In the genomic region with DNA sequence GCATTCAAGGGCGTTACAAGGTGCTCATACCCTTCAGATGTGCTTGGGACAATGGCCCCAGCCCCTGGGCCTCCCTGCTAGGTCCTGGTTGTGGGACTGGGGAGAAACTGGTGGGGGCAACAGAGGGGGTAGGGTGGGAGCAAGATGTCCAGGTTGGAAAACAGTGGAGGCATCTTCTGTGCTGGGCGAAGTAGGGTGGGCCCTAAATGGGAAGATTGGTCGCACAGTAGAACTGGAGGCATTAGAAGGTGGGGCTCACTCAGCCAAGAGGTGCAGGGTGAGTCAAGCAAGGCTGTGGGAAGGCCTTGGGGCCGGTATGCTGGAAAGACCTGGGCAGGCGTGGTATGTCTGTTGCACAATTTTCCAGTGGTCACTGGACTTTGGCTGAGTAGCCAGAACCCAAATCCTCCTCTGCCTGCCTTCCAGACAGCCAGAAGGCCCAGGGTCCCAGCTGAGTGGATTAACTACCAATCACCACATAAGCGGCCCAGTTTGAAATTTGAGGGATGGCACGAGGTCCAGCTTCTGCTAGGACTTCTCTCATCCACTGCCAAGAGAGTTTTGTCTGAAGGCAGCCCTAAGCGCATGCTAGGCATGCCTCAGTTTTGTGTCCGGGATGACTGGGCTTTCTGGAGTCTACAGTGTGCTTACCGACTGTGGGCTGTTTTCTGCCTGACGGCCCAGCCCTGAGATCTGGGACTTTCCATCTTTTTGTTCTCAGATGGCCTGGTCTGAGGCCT, we compare ENCODE assay signal across 2 cellular contexts.
TF ChIP-seq lines count a peak whose summit lies in the region.

No MANE protein-coding gene starts in this region.

TF ChIP-seq in K562, 482 proteins besides CTCF, POLR2A, EP300 and RAD21 (continued from another document and continues in another):
- TF ChIP-seq, protein P1, sequence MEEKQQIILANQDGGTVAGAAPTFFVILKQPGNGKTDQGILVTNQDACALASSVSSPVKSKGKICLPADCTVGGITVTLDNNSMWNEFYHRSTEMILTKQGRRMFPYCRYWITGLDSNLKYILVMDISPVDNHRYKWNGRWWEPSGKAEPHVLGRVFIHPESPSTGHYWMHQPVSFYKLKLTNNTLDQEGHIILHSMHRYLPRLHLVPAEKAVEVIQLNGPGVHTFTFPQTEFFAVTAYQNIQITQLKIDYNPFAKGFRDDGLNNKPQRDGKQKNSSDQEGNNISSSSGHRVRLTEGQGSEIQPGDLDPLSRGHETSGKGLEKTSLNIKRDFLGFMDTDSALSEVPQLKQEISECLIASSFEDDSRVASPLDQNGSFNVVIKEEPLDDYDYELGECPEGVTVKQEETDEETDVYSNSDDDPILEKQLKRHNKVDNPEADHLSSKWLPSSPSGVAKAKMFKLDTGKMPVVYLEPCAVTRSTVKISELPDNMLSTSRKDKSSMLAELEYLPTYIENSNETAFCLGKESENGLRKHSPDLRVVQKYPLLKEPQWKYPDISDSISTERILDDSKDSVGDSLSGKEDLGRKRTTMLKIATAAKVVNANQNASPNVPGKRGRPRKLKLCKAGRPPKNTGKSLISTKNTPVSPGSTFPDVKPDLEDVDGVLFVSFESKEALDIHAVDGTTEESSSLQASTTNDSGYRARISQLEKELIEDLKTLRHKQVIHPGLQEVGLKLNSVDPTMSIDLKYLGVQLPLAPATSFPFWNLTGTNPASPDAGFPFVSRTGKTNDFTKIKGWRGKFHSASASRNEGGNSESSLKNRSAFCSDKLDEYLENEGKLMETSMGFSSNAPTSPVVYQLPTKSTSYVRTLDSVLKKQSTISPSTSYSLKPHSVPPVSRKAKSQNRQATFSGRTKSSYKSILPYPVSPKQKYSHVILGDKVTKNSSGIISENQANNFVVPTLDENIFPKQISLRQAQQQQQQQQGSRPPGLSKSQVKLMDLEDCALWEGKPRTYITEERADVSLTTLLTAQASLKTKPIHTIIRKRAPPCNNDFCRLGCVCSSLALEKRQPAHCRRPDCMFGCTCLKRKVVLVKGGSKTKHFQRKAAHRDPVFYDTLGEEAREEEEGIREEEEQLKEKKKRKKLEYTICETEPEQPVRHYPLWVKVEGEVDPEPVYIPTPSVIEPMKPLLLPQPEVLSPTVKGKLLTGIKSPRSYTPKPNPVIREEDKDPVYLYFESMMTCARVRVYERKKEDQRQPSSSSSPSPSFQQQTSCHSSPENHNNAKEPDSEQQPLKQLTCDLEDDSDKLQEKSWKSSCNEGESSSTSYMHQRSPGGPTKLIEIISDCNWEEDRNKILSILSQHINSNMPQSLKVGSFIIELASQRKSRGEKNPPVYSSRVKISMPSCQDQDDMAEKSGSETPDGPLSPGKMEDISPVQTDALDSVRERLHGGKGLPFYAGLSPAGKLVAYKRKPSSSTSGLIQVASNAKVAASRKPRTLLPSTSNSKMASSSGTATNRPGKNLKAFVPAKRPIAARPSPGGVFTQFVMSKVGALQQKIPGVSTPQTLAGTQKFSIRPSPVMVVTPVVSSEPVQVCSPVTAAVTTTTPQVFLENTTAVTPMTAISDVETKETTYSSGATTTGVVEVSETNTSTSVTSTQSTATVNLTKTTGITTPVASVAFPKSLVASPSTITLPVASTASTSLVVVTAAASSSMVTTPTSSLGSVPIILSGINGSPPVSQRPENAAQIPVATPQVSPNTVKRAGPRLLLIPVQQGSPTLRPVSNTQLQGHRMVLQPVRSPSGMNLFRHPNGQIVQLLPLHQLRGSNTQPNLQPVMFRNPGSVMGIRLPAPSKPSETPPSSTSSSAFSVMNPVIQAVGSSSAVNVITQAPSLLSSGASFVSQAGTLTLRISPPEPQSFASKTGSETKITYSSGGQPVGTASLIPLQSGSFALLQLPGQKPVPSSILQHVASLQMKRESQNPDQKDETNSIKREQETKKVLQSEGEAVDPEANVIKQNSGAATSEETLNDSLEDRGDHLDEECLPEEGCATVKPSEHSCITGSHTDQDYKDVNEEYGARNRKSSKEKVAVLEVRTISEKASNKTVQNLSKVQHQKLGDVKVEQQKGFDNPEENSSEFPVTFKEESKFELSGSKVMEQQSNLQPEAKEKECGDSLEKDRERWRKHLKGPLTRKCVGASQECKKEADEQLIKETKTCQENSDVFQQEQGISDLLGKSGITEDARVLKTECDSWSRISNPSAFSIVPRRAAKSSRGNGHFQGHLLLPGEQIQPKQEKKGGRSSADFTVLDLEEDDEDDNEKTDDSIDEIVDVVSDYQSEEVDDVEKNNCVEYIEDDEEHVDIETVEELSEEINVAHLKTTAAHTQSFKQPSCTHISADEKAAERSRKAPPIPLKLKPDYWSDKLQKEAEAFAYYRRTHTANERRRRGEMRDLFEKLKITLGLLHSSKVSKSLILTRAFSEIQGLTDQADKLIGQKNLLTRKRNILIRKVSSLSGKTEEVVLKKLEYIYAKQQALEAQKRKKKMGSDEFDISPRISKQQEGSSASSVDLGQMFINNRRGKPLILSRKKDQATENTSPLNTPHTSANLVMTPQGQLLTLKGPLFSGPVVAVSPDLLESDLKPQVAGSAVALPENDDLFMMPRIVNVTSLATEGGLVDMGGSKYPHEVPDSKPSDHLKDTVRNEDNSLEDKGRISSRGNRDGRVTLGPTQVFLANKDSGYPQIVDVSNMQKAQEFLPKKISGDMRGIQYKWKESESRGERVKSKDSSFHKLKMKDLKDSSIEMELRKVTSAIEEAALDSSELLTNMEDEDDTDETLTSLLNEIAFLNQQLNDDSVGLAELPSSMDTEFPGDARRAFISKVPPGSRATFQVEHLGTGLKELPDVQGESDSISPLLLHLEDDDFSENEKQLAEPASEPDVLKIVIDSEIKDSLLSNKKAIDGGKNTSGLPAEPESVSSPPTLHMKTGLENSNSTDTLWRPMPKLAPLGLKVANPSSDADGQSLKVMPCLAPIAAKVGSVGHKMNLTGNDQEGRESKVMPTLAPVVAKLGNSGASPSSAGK (IDR thresholded peaks at IDR 0.05): peak; percentile 86
- TF ChIP-seq NCOA6 (IDR thresholded peaks at IDR 0.05) (no peak), ZFPM2 (CRISPR knock-in tag; IDR thresholded peaks at IDR 0.05) (no peak), ZNF707 (CRISPR knock-in tag; conservative IDR thresholded peaks at IDR 0.05) (0 out of 2 replicates have a peak, but pooled peaks have one; percentile 36), ZNF143 (CRISPR knock-in tag; IDR thresholded peaks at IDR 0.05) (no peak), SOX6 (IDR thresholded peaks at IDR 0.05) (no peak), ZNF436 (CRISPR knock-in tag; IDR thresholded peaks at IDR 0.05) (no peak), HDGF (IDR thresholded peaks at IDR 0.05) (no peak), ZFX (CRISPR knock-in tag; IDR thresholded peaks at IDR 0.05) (no peak), GTF2E2 (tag; IDR thresholded peaks at IDR 0.05) (no peak), ZNF12 (CRISPR knock-in tag; IDR thresholded peaks at IDR 0.05) (no peak)
- TF ChIP-seq, protein P2, sequence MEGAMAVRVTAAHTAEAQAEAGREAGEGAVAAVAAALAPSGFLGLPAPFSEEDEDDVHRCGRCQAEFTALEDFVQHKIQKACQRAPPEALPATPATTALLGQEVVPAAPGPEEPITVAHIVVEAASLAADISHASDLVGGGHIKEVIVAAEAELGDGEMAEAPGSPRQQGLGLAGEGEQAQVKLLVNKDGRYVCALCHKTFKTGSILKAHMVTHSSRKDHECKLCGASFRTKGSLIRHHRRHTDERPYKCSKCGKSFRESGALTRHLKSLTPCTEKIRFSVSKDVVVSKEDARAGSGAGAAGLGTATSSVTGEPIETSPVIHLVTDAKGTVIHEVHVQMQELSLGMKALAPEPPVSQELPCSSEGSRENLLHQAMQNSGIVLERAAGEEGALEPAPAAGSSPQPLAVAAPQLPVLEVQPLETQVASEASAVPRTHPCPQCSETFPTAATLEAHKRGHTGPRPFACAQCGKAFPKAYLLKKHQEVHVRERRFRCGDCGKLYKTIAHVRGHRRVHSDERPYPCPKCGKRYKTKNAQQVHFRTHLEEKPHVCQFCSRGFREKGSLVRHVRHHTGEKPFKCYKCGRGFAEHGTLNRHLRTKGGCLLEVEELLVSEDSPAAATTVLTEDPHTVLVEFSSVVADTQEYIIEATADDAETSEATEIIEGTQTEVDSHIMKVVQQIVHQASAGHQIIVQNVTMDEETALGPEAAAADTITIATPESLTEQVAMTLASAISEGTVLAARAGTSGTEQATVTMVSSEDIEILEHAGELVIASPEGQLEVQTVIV (CRISPR knock-in tag; IDR thresholded peaks at IDR 0.05; ENCODE audit: borderline replicate concordance): no peak

TF ChIP-seq in HepG2, 621 proteins besides CTCF, POLR2A, EP300 and RAD21 (continued from another document):
- TF ChIP-seq, protein P3, sequence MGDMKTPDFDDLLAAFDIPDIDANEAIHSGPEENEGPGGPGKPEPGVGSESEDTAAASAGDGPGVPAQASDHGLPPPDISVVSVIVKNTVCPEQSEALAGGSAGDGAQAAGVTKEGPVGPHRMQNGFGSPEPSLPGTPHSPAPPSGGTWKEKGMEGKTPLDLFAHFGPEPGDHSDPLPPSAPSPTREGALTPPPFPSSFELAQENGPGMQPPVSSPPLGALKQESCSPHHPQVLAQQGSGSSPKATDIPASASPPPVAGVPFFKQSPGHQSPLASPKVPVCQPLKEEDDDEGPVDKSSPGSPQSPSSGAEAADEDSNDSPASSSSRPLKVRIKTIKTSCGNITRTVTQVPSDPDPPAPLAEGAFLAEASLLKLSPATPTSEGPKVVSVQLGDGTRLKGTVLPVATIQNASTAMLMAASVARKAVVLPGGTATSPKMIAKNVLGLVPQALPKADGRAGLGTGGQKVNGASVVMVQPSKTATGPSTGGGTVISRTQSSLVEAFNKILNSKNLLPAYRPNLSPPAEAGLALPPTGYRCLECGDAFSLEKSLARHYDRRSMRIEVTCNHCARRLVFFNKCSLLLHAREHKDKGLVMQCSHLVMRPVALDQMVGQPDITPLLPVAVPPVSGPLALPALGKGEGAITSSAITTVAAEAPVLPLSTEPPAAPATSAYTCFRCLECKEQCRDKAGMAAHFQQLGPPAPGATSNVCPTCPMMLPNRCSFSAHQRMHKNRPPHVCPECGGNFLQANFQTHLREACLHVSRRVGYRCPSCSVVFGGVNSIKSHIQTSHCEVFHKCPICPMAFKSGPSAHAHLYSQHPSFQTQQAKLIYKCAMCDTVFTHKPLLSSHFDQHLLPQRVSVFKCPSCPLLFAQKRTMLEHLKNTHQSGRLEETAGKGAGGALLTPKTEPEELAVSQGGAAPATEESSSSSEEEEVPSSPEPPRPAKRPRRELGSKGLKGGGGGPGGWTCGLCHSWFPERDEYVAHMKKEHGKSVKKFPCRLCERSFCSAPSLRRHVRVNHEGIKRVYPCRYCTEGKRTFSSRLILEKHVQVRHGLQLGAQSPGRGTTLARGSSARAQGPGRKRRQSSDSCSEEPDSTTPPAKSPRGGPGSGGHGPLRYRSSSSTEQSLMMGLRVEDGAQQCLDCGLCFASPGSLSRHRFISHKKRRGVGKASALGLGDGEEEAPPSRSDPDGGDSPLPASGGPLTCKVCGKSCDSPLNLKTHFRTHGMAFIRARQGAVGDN (CRISPR knock-in tag; IDR thresholded peaks at IDR 0.05): peak; percentile 21; the same call in 1 of the 2 replicates
- TF ChIP-seq NFRKB (IDR thresholded peaks at IDR 0.05) (no peak), CBX5 (CRISPR knock-in tag; IDR thresholded peaks at IDR 0.05; ENCODE audit: borderline replicate concordance) (peak; percentile 44; the same call in 1 of the 2 replicates), ZNF468 (CRISPR knock-in tag; IDR thresholded peaks at IDR 0.05) (no peak), SKI (IDR thresholded peaks at IDR 0.05; ENCODE audit: partially characterized antibody) (peak; percentile 33), ZNF496 (CRISPR knock-in tag; IDR thresholded peaks at IDR 0.05; ENCODE audit: insufficient replicate concordance) (no peak), PCBP1 (IDR thresholded peaks at IDR 0.05; ENCODE audit: borderline replicate concordance, low read depth, low read length) (no peak), ZNF501 (CRISPR knock-in tag; IDR thresholded peaks at IDR 0.05) (no peak), ERF (CRISPR knock-in tag; IDR thresholded peaks at IDR 0.05) (no peak), NR3C1 (CRISPR knock-in tag; IDR thresholded peaks at IDR 0.05) (no peak), STAG1 (CRISPR knock-in tag; IDR thresholded peaks at IDR 0.05) (no peak), SNAI1 (CRISPR knock-in tag; IDR thresholded peaks at IDR 0.05; ENCODE audit: borderline replicate concordance) (no peak), KDM6A (CRISPR knock-in tag; IDR thresholded peaks at IDR 0.05; ENCODE audit: low read depth) (no peak)
- TF ChIP-seq, protein P4, sequence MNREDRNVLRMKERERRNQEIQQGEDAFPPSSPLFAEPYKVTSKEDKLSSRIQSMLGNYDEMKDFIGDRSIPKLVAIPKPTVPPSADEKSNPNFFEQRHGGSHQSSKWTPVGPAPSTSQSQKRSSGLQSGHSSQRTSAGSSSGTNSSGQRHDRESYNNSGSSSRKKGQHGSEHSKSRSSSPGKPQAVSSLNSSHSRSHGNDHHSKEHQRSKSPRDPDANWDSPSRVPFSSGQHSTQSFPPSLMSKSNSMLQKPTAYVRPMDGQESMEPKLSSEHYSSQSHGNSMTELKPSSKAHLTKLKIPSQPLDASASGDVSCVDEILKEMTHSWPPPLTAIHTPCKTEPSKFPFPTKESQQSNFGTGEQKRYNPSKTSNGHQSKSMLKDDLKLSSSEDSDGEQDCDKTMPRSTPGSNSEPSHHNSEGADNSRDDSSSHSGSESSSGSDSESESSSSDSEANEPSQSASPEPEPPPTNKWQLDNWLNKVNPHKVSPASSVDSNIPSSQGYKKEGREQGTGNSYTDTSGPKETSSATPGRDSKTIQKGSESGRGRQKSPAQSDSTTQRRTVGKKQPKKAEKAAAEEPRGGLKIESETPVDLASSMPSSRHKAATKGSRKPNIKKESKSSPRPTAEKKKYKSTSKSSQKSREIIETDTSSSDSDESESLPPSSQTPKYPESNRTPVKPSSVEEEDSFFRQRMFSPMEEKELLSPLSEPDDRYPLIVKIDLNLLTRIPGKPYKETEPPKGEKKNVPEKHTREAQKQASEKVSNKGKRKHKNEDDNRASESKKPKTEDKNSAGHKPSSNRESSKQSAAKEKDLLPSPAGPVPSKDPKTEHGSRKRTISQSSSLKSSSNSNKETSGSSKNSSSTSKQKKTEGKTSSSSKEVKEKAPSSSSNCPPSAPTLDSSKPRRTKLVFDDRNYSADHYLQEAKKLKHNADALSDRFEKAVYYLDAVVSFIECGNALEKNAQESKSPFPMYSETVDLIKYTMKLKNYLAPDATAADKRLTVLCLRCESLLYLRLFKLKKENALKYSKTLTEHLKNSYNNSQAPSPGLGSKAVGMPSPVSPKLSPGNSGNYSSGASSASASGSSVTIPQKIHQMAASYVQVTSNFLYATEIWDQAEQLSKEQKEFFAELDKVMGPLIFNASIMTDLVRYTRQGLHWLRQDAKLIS (CRISPR knock-in tag; IDR thresholded peaks at IDR 0.05): no peak
